Comparison of ENCODE assay signal across 17 cellular contexts in genomic region chr13:106752584-106753202, GRCh38.
A peak's percentile ranks its signal among the peaks of the same experiment; 100 is the strongest.
DNase-seq lines count a peak whose midpoint lies in the region; ATAC-seq and TF ChIP-seq lines count a peak whose summit lies in the region.
"Had no signal": no experiment of that assay in that cellular context is flagged by ENCODE, and none has a peak within 500 bp of the region (broad histone marks: within the 10 kb centered on the region; RNA-seq: fewer than 3 reads in every experiment).

No MANE protein-coding gene starts in this region.

- H3K9me3 Mint-ChIP-seq in neural progenitor cell (peaks cover 7% of the 10 kb centered on the region), type B pancreatic cell (no peaks in the 10 kb centered on the region)
- H3K9me3 Mint-ChIP-seq: activated CD4-positive, alpha-beta T cell treated with anti-CD3 and anti-CD28 coated beads, Interleukin-2, amount 10 ng/mL, durations not matched to agents 24 days and 14 days; activated naive CD8-positive, alpha-beta T cell treated with anti-CD3 and anti-CD28 coated beads, Interleukin-2, amount 10 ng/mL, durations not matched to agents 7 days and 5 days had no signal

- H3K4me3 Mint-ChIP-seq in neural progenitor cell (no peak overlapping the region), type B pancreatic cell (peak overlapping the region; percentile 29)
- H3K4me3 Mint-ChIP-seq: activated CD4-positive, alpha-beta T cell treated with anti-CD3 and anti-CD28 coated beads, Interleukin-2, amount 10 ng/mL, durations not matched to agents 24 days and 14 days; activated naive CD8-positive, alpha-beta T cell treated with anti-CD3 and anti-CD28 coated beads, Interleukin-2, amount 10 ng/mL, durations not matched to agents 7 days and 5 days had no signal

- H3K4me1 Mint-ChIP-seq in neural progenitor cell: peaks cover 44% of the 10 kb centered on the region
- peaks cover 12% of the 10 kb centered on the region for H3K4me1 Mint-ChIP-seq in type B pancreatic cell (ENCODE audit: unreplicated experiment)
- H3K4me1 Mint-ChIP-seq: activated CD4-positive, alpha-beta T cell treated with anti-CD3 and anti-CD28 coated beads, Interleukin-2, amount 10 ng/mL, durations not matched to agents 24 days and 14 days; activated naive CD8-positive, alpha-beta T cell treated with anti-CD3 and anti-CD28 coated beads, Interleukin-2, amount 10 ng/mL, durations not matched to agents 7 days and 5 days; CD14-positive monocyte had no signal

- H3K4me2 ChIP-seq in neural progenitor cell: peak overlapping the region; percentile 65

- H3K9ac ChIP-seq in iPS-18a (ENCODE audit: low read length): peak overlapping the region; percentile 15
- no peak overlapping the region for H3K9ac ChIP-seq in neural progenitor cell

- no peak overlapping the region for H3K4me3 ChIP-seq in right cardiac atrium (ENCODE audit: low read length)
- no peak overlapping the region for H3K4me3 ChIP-seq in iPS-18a (ENCODE audit: low read length)
- H3K4me3 ChIP-seq in neural progenitor cell: peak overlapping the region; percentile 22
- H3K4me3 ChIP-seq in psoas muscle: no peak overlapping the region
- H3K4me3 ChIP-seq: esophagus muscularis mucosa had no signal

- H3K27me3 ChIP-seq in right cardiac atrium (ENCODE audit: control insufficient read depth, insufficient read depth) (no peaks in the 10 kb centered on the region), iPS-18a (ENCODE audit: control insufficient read depth, insufficient read depth, low read length) (no peaks in the 10 kb centered on the region), neural progenitor cell (no peaks in the 10 kb centered on the region), psoas muscle (ENCODE audit: insufficient read depth in 3 of 3, low read length in 2 of 3) (no peaks in the 10 kb centered on the region)
- H3K27me3 ChIP-seq: esophagus muscularis mucosa had no signal

- H3K36me3 ChIP-seq in iPS-18a (ENCODE audit: control insufficient read depth, low read depth, low read length) (no peaks in the 10 kb centered on the region), neural progenitor cell (no peaks in the 10 kb centered on the region), psoas muscle (ENCODE audit: insufficient read depth in 1 of 2, low read depth in 1 of 2) (no peaks in the 10 kb centered on the region)
- H3K36me3 ChIP-seq: esophagus muscularis mucosa had no signal

- intact Hi-C loops in right cardiac atrium (cut with DNase I) (no loop called here), Right ventricle myocardium inferior (cut with DNase I) (loop anchor here (2.0 kb wide), 1 partner anchor 42 kb away; no protein-coding TSS in a partner anchor), psoas muscle (cut with DNase I) (no loop called here)

- peaks cover 5% of the 10 kb centered on the region for H3K4me1 ChIP-seq in right cardiac atrium (ENCODE audit: control insufficient read depth, insufficient read depth, low read length)
- H3K4me1 ChIP-seq in iPS-18a (ENCODE audit: control insufficient read depth, low read depth, low read length): peaks cover 20% of the 10 kb centered on the region
- peaks cover 63% of the 10 kb centered on the region for H3K4me1 ChIP-seq in neural progenitor cell
- H3K4me1 ChIP-seq in psoas muscle: no peaks in the 10 kb centered on the region

- H4K20me1 ChIP-seq in neural progenitor cell (ENCODE audit: low read depth): no peaks in the 10 kb centered on the region

- 32% methylated on average over 6 of the region's 6 CpGs for WGBS in right cardiac atrium
- WGBS in psoas muscle, 3 donors: 39 to 41% (median 40%) methylated on average over 6 of the region's 6 CpGs

- DNase-seq in right cardiac atrium (no peak), Right ventricle myocardium inferior (ENCODE audit: missing footprints) (no peak), neural progenitor cell (ENCODE audit: low spot score) (peak; percentile 84), type B pancreatic cell (ENCODE audit: extremely low spot score, unreplicated experiment) (no peak), NCI-H345 treated with DMSO at 0.1 percent for 48 hours (lab: John Stamatoyannopoulos, UW; ENCODE audit: unreplicated experiment) (no peak), psoas muscle (no peak)
- DNase-seq: activated CD4-positive, alpha-beta T cell treated with anti-CD3 and anti-CD28 coated beads, Interleukin-2, amount 10 ng/mL, durations not matched to agents 24 days and 14 days; activated naive CD8-positive, alpha-beta T cell treated with anti-CD3 and anti-CD28 coated beads, Interleukin-2, amount 10 ng/mL, durations not matched to agents 7 days and 5 days; effector CD8-positive, alpha-beta T cell; NCI-H1048; NCI-H187; NCI-H2227 treated with DMSO at 0.1 percent for 48 hours; NK-92 treated with Interleukin-12 subunit alpha and Interleukin-12 subunit beta, amount 100 ng/mL, for 24 hours had no signal

- H3K27ac ChIP-seq in right cardiac atrium (ENCODE audit: low read length) (peak overlapping the region; percentile 30), iPS-18a (ENCODE audit: low read length) (no peak overlapping the region), neural progenitor cell (peak overlapping the region; percentile 87), psoas muscle (no peak overlapping the region)

- TF ChIP-seq CTCF in neural progenitor cell (IDR thresholded peaks at IDR 0.05) (no peak), type B pancreatic cell (conservative IDR thresholded peaks at IDR 0.05) (no peak), psoas muscle (IDR thresholded peaks at IDR 0.05) (no peak)

- H3K27ac Mint-ChIP-seq in neural progenitor cell: peak overlapping the region; percentile 91
- no peak overlapping the region for H3K27ac Mint-ChIP-seq in type B pancreatic cell
- H3K27ac Mint-ChIP-seq: activated CD4-positive, alpha-beta T cell treated with anti-CD3 and anti-CD28 coated beads, Interleukin-2, amount 10 ng/mL, durations not matched to agents 24 days and 14 days; activated naive CD8-positive, alpha-beta T cell treated with anti-CD3 and anti-CD28 coated beads, Interleukin-2, amount 10 ng/mL, durations not matched to agents 7 days and 5 days; CD14-positive monocyte had no signal

- H3K36me3 Mint-ChIP-seq in neural progenitor cell (no peaks in the 10 kb centered on the region), type B pancreatic cell (no peaks in the 10 kb centered on the region)
- H3K36me3 Mint-ChIP-seq: activated naive CD8-positive, alpha-beta T cell treated with anti-CD3 and anti-CD28 coated beads, Interleukin-2, amount 10 ng/mL, durations not matched to agents 7 days and 5 days; CD14-positive monocyte had no signal

- H3F3A ChIP-seq in neural progenitor cell (ENCODE audit: low read depth): peaks cover 35% of the 10 kb centered on the region

- H3K27me3 Mint-ChIP-seq in neural progenitor cell (ENCODE audit: insufficient read depth, low read depth) (peaks cover 4% of the 10 kb centered on the region), type B pancreatic cell (no peaks in the 10 kb centered on the region)

- no peaks in the 10 kb centered on the region for H3K79me2 ChIP-seq in neural progenitor cell (ENCODE audit: low read depth)

- H3K9me3 ChIP-seq in right cardiac atrium (ENCODE audit: control insufficient read depth, low read length) (no peaks in the 10 kb centered on the region), iPS-18a (ENCODE audit: control insufficient read depth, low read depth, low read length) (no peaks in the 10 kb centered on the region), neural progenitor cell (ENCODE audit: low read depth) (no peaks in the 10 kb centered on the region), psoas muscle (no peaks in the 10 kb centered on the region)
- H3K9me3 ChIP-seq: esophagus muscularis mucosa had no signal

- no peak overlapping the region for H2AFZ ChIP-seq in neural progenitor cell (replicated peaks)

- peak; percentile 38 to 72 for ATAC-seq in right cardiac atrium
- no peak for ATAC-seq in Right ventricle myocardium inferior
- no peak for ATAC-seq in HG02870 (IDR thresholded peaks at IDR 0.05; ENCODE audit: unreplicated experiment)
- ATAC-seq in psoas muscle: no peak

Comparison
In these comparisons a context has a peak if more than half of its experiments do, and no peak if none do; other contexts are left out.
1. ATAC-seq: peak in right cardiac atrium (2 of 2); none in Right ventricle myocardium inferior (single experiment), HG02870 (single experiment) and psoas muscle (0 of 4).
2. H3K27ac ChIP-seq: peak in right cardiac atrium (single experiment) and neural progenitor cell (single experiment); none in iPS-18a (single experiment) and psoas muscle (single experiment).